In genomic region chr16:10940501-10941079, GRCh38 we compare ENCODE assay signal across 1 cellular context.
TF ChIP-seq lines count a peak whose summit lies in the region.

No MANE protein-coding gene starts in this region.

TF ChIP-seq in IMR-90, 13 proteins besides CTCF, POLR2A, EP300 and RAD21:
- TF ChIP-seq BHLHE40 (IDR thresholded peaks at IDR 0.05; ENCODE audit: low read depth, low read length) = no peak
- TF ChIP-seq RFX5 (IDR thresholded peaks at IDR 0.05; ENCODE audit: low read depth, low read length) = no peak
- no peak for TF ChIP-seq MXI1 (IDR thresholded peaks at IDR 0.05; ENCODE audit: borderline replicate concordance, low read depth, low read length)
- TF ChIP-seq CHD1 (IDR thresholded peaks at IDR 0.05; ENCODE audit: low read depth, low read length) = no peak
- no peak for TF ChIP-seq SMC3 (IDR thresholded peaks at IDR 0.05; ENCODE audit: low read depth, low read length)
- no peak for TF ChIP-seq NFE2L2 (IDR thresholded peaks at IDR 0.05; ENCODE audit: low read depth, low read length)
- no peak for TF ChIP-seq MAZ (IDR thresholded peaks at IDR 0.05; ENCODE audit: borderline replicate concordance, low read depth, low read length)
- no peak for TF ChIP-seq FOS (IDR thresholded peaks at IDR 0.05; ENCODE audit: low read depth, low read length)
- no peak for TF ChIP-seq MAFK (IDR thresholded peaks at IDR 0.05; ENCODE audit: low read depth, low read length)
- no peak for TF ChIP-seq RCOR1 (IDR thresholded peaks at IDR 0.05; ENCODE audit: insufficient replicate concordance, low read length)
- no peak for TF ChIP-seq CEBPB (IDR thresholded peaks at IDR 0.05; ENCODE audit: low read depth, low read length)
- TF ChIP-seq ELK1 (IDR thresholded peaks at IDR 0.05; ENCODE audit: borderline replicate concordance, low read depth, low read length) = no peak
- TF ChIP-seq, protein P1, sequence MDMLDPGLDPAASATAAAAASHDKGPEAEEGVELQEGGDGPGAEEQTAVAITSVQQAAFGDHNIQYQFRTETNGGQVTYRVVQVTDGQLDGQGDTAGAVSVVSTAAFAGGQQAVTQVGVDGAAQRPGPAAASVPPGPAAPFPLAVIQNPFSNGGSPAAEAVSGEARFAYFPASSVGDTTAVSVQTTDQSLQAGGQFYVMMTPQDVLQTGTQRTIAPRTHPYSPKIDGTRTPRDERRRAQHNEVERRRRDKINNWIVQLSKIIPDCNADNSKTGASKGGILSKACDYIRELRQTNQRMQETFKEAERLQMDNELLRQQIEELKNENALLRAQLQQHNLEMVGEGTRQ (IDR thresholded peaks at IDR 0.05; ENCODE audit: low read depth, low read length) = no peak
